In the genomic region with DNA sequence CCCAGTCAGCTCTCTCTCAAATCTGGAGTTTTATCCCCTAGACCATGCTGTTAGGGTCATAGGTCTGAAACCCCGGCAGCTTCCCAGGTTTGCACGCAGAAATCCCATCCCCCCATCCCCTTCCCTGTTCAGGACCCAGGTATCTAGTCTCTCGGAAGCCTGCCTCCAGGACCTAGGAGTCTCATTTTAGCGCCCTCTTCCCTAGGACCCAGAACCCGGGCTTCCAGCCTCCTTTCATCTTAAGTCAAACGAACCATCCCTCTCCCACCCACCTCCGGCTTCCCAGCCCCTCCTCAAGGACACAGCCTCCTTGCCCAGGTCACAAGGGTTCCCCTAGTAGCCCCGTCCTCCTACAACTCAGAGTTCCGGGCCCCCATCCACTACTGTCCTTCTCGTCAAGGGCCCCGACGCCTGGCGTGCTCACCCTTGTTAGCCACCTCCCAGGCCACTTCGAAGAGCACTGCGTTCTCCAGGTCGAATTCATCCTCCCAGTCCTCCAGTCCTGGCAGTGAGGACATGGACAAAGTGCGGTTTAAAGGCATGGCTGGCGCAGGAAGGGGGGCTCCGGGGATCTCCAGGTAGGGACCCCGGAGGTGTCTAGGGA, we compare ENCODE assay signal across 8 cellular contexts. TPM values are rescaled to one million over a fixed set of nuclear protein-coding genes. Genes with fewer than 3 reads are reported as not detected.
DNase-seq lines count a peak whose midpoint lies in the region; ATAC-seq, FAIRE-seq and TF ChIP-seq lines count a peak whose summit lies in the region.

No MANE protein-coding gene starts in this region.

- peak overlapping the region; percentile 95 for H3K27ac Mint-ChIP-seq in MCF 10A (ENCODE audit: low read depth, unreplicated experiment)

- H2AFZ ChIP-seq in KMS-11 (ENCODE audit: low read depth) = peak overlapping the region; percentile 66
- peak overlapping the region; percentile 29 for H2AFZ ChIP-seq in HepG2 (ENCODE audit: low read length)

- H3K4me2 ChIP-seq in KMS-11 (peak overlapping the region; percentile 100), HepG2 (ENCODE audit: low read depth, low read length) (peak overlapping the region; percentile 93)

- H3K4me1 Mint-ChIP-seq in MCF 10A (ENCODE audit: insufficient read depth, unreplicated experiment) = peaks cover 34% of the 10 kb centered on the region

- DNase-seq in DMS 273 (lab: John Stamatoyannopoulos, UW; ENCODE audit: unreplicated experiment) (peak; percentile 66), DMS 273 treated with DMSO at 0.1 percent for 48 hours (lab: John Stamatoyannopoulos, UW) (no peak), MCF 10A (ENCODE audit: unreplicated experiment) (no peak), HepG2 (ENCODE audit: low spot score) (no peak), thoracic aorta (ENCODE audit: low spot score) (no peak), DMS114 treated with DMSO at 0.1 percent for 48 hours (lab: John Stamatoyannopoulos, UW; ENCODE audit: unreplicated experiment) (no peak)

- no peak for TF ChIP-seq POLR2A in HepG2 (IDR thresholded peaks at IDR 0.05; ENCODE audit: insufficient read depth in 1 of 2, low read depth in 2 of 2, low read length in 2 of 2)

- H3K4me3 ChIP-seq in KMS-11 (IDR thresholded peaks at IDR 0.05; ENCODE audit: insufficient read depth, low read depth, low read length) (peak overlapping the region; percentile 60), HepG2 (replicated peaks in 1 of 3; ENCODE audit: insufficient read depth in 1 of 3, low read depth in 2 of 3, low read length in 3 of 3) (peak overlapping the region; percentile 82 to 98 (median 93)), thoracic aorta (peak overlapping the region; percentile 100)

- no peaks in the 10 kb centered on the region for H3K36me3 ChIP-seq in KMS-11 (ENCODE audit: insufficient read depth)
- H3K36me3 ChIP-seq in HepG2 (replicated peaks in 1 of 2; ENCODE audit: control insufficient read depth in 1 of 2, insufficient read depth in 2 of 2, low read length in 2 of 2) = peaks cover 8 to 15% of the 10 kb centered on the region in 2 experiments; a peak in 4 of 5 replicates
- H3K36me3 ChIP-seq in thoracic aorta = peaks cover 18% of the 10 kb centered on the region

- H3K4me3 Mint-ChIP-seq in MCF 10A (ENCODE audit: unreplicated experiment) = peak overlapping the region; percentile 95

- TF ChIP-seq RAD21 in HepG2 (CRISPR knock-in tag; IDR thresholded peaks at IDR 0.05) = no peak

- H3K27me3 ChIP-seq in KMS-11 (ENCODE audit: insufficient read depth, low read depth) (no peaks in the 10 kb centered on the region), HepG2 (ENCODE audit: control insufficient read depth in 1 of 2, insufficient read depth in 2 of 2, low read length in 2 of 2) (no peaks in the 10 kb centered on the region; a peak in 1 of 5 replicates), thoracic aorta (replicated peaks; ENCODE audit: insufficient read depth) (no peaks in the 10 kb centered on the region)

- in situ Hi-C loops in HepG2 (cut with HindIII; ENCODE audit: extremely low pct_ligation_motif_present, low pct_unique_long_range_greater_than_20kb) = no loop called here

- ATAC-seq in HepG2 (peak; percentile 26), thoracic aorta (ENCODE audit: insufficient number of reproducible peaks, low FRiP score, low read depth) (no peak), GM18519 (IDR thresholded peaks at IDR 0.05; ENCODE audit: low FRiP score, unreplicated experiment) (no peak)

- H3K4me1 ChIP-seq in KMS-11 (ENCODE audit: low read depth, poor library complexity, severe bottlenecking) (peaks cover 28% of the 10 kb centered on the region), HepG2 (ENCODE audit: insufficient read depth, low read length) (peaks cover 39% of the 10 kb centered on the region), thoracic aorta (ENCODE audit: control insufficient read depth in 1 of 2, low read depth in 2 of 2) (peaks cover 20 to 42% of the 10 kb centered on the region in 2 donors)

- H3K79me2 ChIP-seq in KMS-11 (ENCODE audit: insufficient read depth, low read depth) = peaks cover 61% of the 10 kb centered on the region
- peaks cover 55% of the 10 kb centered on the region for H3K79me2 ChIP-seq in HepG2 (ENCODE audit: insufficient read depth, low read length)

- no peaks in the 10 kb centered on the region for H3K27me3 Mint-ChIP-seq in MCF 10A (ENCODE audit: insufficient read depth, unreplicated experiment)

- CTCF ChIA-PET in MCF 10A (lab: Yijun Ruan, JAX) = interaction anchor here (0.6 to 3.0 kb wide), 11 partner anchors 10 to 275 kb away, joined by 3 to 39 read pairs (median 4); partner anchors contain the start of gene LIN7B
- CTCF ChIA-PET in HepG2 (lab: Yijun Ruan, JAX; ENCODE audit: low intra/inter-chr PET ratio, low total read pairs) = no interaction called here

- TF ChIP-seq CTCF in KMS-11 (conservative IDR thresholded peaks at IDR 0.05; ENCODE audit: low read depth, low read length) (no peak), MCF 10A (IDR thresholded peaks at IDR 0.05; ENCODE audit: unreplicated experiment) (no peak), HepG2 (CRISPR knock-in tag; IDR thresholded peaks at IDR 0.05) (no peak), thoracic aorta (IDR thresholded peaks at IDR 0.05) (no peak)

- BruUV-seq in MCF 10A (replicated peaks; lab: Mats Ljungman, UMichigan) (TSS peak; percentile 59), HepG2 (replicated peaks; lab: Mats Ljungman, UMichigan) (TSS peak; percentile 55)

- no peak for FAIRE-seq in HepG2 (lab: Jason Lieb, UNC)

- WGBS in HepG2 (ENCODE audit: low lambda C conversion rate) = under 1% methylated on average over 18 of the region's 20 CpGs

- H3K27ac ChIP-seq in KMS-11 (peak overlapping the region; percentile 52), HepG2 (ENCODE audit: extremely low read length, insufficient read depth, low read length) (peak overlapping the region; percentile 78), thoracic aorta (peak overlapping the region; percentile 98 to 100)

- intact Hi-C loops in MCF 10A (cut with micrococcal nuclease) (loop anchor here (1.0 to 10.0 kb wide), 2 partner anchors 13 to 232 kb away; no protein-coding TSS in a partner anchor), HepG2 (cut with micrococcal nuclease; ENCODE audit: unreplicated experiment) (no loop called here)

- H4K20me1 ChIP-seq in KMS-11 (ENCODE audit: insufficient read depth) = no peaks in the 10 kb centered on the region
- no peaks in the 10 kb centered on the region for H4K20me1 ChIP-seq in HepG2 (ENCODE audit: insufficient read depth, low read length)

- H3K9me3 ChIP-seq in HepG2 (ENCODE audit: low read length) (no peaks in the 10 kb centered on the region), thoracic aorta (no peaks in the 10 kb centered on the region)

- H3K9ac ChIP-seq in KMS-11 (peak overlapping the region; percentile 69; the same call in 1 of the 2 replicates), HepG2 (ENCODE audit: insufficient read depth, low read depth, low read length) (peak overlapping the region; percentile 85)

- no peaks in the 10 kb centered on the region for H3K9me3 Mint-ChIP-seq in MCF 10A (ENCODE audit: unreplicated experiment)

- TF ChIP-seq EP300 in HepG2 (IDR thresholded peaks at IDR 0.05; ENCODE audit: low read depth in 2 of 2, low read length in 2 of 2) (no peak), HepG2 (CRISPR knock-in tag; IDR thresholded peaks at IDR 0.05; ENCODE audit: borderline replicate concordance) (no peak)

- POLR2A ChIA-PET in MCF 10A (lab: Yijun Ruan, JAX) (interaction anchor here (0.6 to 3.9 kb wide), 47 partner anchors 9 to 1392 kb away, joined by 3 to 98 read pairs (median 4); partner anchors contain the start of genes ALDH16A1, CGB7, DHDH and DKKL1), HepG2 (lab: Yijun Ruan, JAX) (interaction anchor here (0.9 to 3.7 kb wide), 23 partner anchors 8 to 684 kb away, joined by 3 to 57 read pairs (median 9); partner anchors contain the start of genes BAX, FTL, NUCB1 and PPP1R15A)

- H3K36me3 Mint-ChIP-seq in MCF 10A (ENCODE audit: insufficient read depth, unreplicated experiment) = peaks cover 40% of the 10 kb centered on the region

RNA-seq across cellular contexts. Expression of gene GYS1, which starts 0.4 kb away (rescaled TPM):
- total RNA-seq in MCF 10A (2022) = 29.7 and 42.7 TPM in 2 replicates
- 16.4 and 18.4 TPM in 2 replicates for total RNA-seq in HepG2 (2016; rRNA removed; fragmentation: Illumina TruSeq; extraction: Trizol)
- total RNA-seq in HepG2 (2016; cell fraction: cytosol; rRNA removed; fragmentation: Illumina TruSeq; extraction: Trizol; ENCODE audit: low read depth) = 5.2 and 5.3 TPM in 2 replicates
- 13.3 and 20.4 TPM in 2 replicates for total RNA-seq in HepG2 (2016; cell fraction: insoluble cytoplasmic fraction; rRNA removed; fragmentation: Illumina TruSeq; extraction: Trizol)
- total RNA-seq in HepG2 (2016; cell fraction: membrane; rRNA removed; fragmentation: Illumina TruSeq; extraction: Trizol) = 4.9 and 5.1 TPM in 2 replicates
- total RNA-seq in HepG2 (2016; cell fraction: nucleus; rRNA removed; fragmentation: Illumina TruSeq; extraction: Trizol) = 17.7 and 22.5 TPM in 2 replicates
- 34.3 and 42.1 TPM in 2 replicates for polyA plus RNA-seq in HepG2 (2011; rRNA removed)
- 15.4 and 24.0 TPM in 2 replicates for polyA plus RNA-seq in HepG2 (2011; cell fraction: cytosol; rRNA removed)
- 43.8 and 62.9 TPM in 2 replicates for polyA plus RNA-seq in HepG2 (2011; cell fraction: nucleus; rRNA removed)
- 10.2 and 20.0 TPM in 2 replicates for polyA plus RNA-seq in HepG2 (2012)
- polyA plus RNA-seq in HepG2 (2016; cell fraction: cytosol; fragmentation: Illumina TruSeq; extraction: Trizol; ENCODE audit: low read depth) = 1.1 and 1.4 TPM in 2 replicates
- 10.8 and 15.0 TPM in 2 replicates for polyA plus RNA-seq in HepG2 (2016; cell fraction: insoluble cytoplasmic fraction; fragmentation: Illumina TruSeq; extraction: Trizol; ENCODE audit: low read depth)
- 2.9 and 3.5 TPM in 2 replicates for polyA plus RNA-seq in HepG2 (2016; cell fraction: membrane; fragmentation: Illumina TruSeq; extraction: Trizol; ENCODE audit: low read depth)
- 28.6 and 30.1 TPM in 2 replicates for polyA plus RNA-seq in HepG2 (2016; cell fraction: nucleus; fragmentation: Illumina TruSeq; extraction: Trizol; ENCODE audit: insufficient read depth, low read depth)
- 85.1 and 134 TPM in 2 replicates for polyA minus RNA-seq in HepG2 (2011; rRNA and poly(A)+ RNA removed; ENCODE audit: low replicate concordance)
- polyA minus RNA-seq in HepG2 (2011; cell fraction: cytosol; rRNA and poly(A)+ RNA removed) = 22.2 and 28.2 TPM in 2 replicates
- polyA minus RNA-seq in HepG2 (2011; cell fraction: nucleus; rRNA and poly(A)+ RNA removed) = 26.5 and 44.0 TPM in 2 replicates
- total RNA-seq in thoracic aorta = 10 to 100 TPM; 30.1 to 44.4 TPM

RNA-seq across cellular contexts. Expression of gene RUVBL2, which starts 1.0 kb away (rescaled TPM):
- 126 and 156 TPM in 2 replicates for total RNA-seq in MCF 10A (2022)
- 108 and 122 TPM in 2 replicates for total RNA-seq in HepG2 (2016; rRNA removed; fragmentation: Illumina TruSeq; extraction: Trizol)
- 42.8 and 44.4 TPM in 2 replicates for total RNA-seq in HepG2 (2016; cell fraction: cytosol; rRNA removed; fragmentation: Illumina TruSeq; extraction: Trizol; ENCODE audit: low read depth)
- 98.2 and 127 TPM in 2 replicates for total RNA-seq in HepG2 (2016; cell fraction: insoluble cytoplasmic fraction; rRNA removed; fragmentation: Illumina TruSeq; extraction: Trizol)
- 53.1 and 56.0 TPM in 2 replicates for total RNA-seq in HepG2 (2016; cell fraction: membrane; rRNA removed; fragmentation: Illumina TruSeq; extraction: Trizol)
- 57.1 and 62.8 TPM in 2 replicates for total RNA-seq in HepG2 (2016; cell fraction: nucleus; rRNA removed; fragmentation: Illumina TruSeq; extraction: Trizol)
- polyA plus RNA-seq in HepG2 (2011; rRNA removed) = 109 and 120 TPM in 2 replicates
- 120 and 188 TPM in 2 replicates for polyA plus RNA-seq in HepG2 (2011; cell fraction: cytosol; rRNA removed)
- polyA plus RNA-seq in HepG2 (2011; cell fraction: nucleus; rRNA removed) = 169 and 241 TPM in 2 replicates
- 71.6 and 76.0 TPM in 2 replicates for polyA plus RNA-seq in HepG2 (2012)
- polyA plus RNA-seq in HepG2 (2016; cell fraction: cytosol; fragmentation: Illumina TruSeq; extraction: Trizol; ENCODE audit: low read depth) = 38.1 and 42.9 TPM in 2 replicates
- 87.8 and 103 TPM in 2 replicates for polyA plus RNA-seq in HepG2 (2016; cell fraction: insoluble cytoplasmic fraction; fragmentation: Illumina TruSeq; extraction: Trizol; ENCODE audit: low read depth)
- 44.0 and 49.8 TPM in 2 replicates for polyA plus RNA-seq in HepG2 (2016; cell fraction: membrane; fragmentation: Illumina TruSeq; extraction: Trizol; ENCODE audit: low read depth)
- polyA plus RNA-seq in HepG2 (2016; cell fraction: nucleus; fragmentation: Illumina TruSeq; extraction: Trizol; ENCODE audit: insufficient read depth, low read depth) = 101 and 102 TPM in 2 replicates
- 203 and 355 TPM in 2 replicates for polyA minus RNA-seq in HepG2 (2011; rRNA and poly(A)+ RNA removed; ENCODE audit: low replicate concordance)
- 65.7 and 86.3 TPM in 2 replicates for polyA minus RNA-seq in HepG2 (2011; cell fraction: cytosol; rRNA and poly(A)+ RNA removed)
- 47.3 and 59.2 TPM in 2 replicates for polyA minus RNA-seq in HepG2 (2011; cell fraction: nucleus; rRNA and poly(A)+ RNA removed)
- total RNA-seq in thoracic aorta = 10 to 100 TPM; 51.6 to 52.3 TPM

RNA-seq across cellular contexts. Expression of gene LHB, which starts 24.2 kb away (rescaled TPM):
- not detected in 2 replicates for total RNA-seq in MCF 10A (2022)
- not detected in 2 replicates for total RNA-seq in HepG2 (2016; rRNA removed; fragmentation: Illumina TruSeq; extraction: Trizol)
- total RNA-seq in HepG2 (2016; cell fraction: cytosol; rRNA removed; fragmentation: Illumina TruSeq; extraction: Trizol; ENCODE audit: low read depth) = not detected in 2 replicates
- total RNA-seq in HepG2 (2016; cell fraction: insoluble cytoplasmic fraction; rRNA removed; fragmentation: Illumina TruSeq; extraction: Trizol) = not detected in 2 replicates
- not detected in 2 replicates for total RNA-seq in HepG2 (2016; cell fraction: membrane; rRNA removed; fragmentation: Illumina TruSeq; extraction: Trizol)
- not detected in 2 replicates for total RNA-seq in HepG2 (2016; cell fraction: nucleus; rRNA removed; fragmentation: Illumina TruSeq; extraction: Trizol)
- polyA plus RNA-seq in HepG2 (2011; rRNA removed) = 0.82 TPM in 1 of 2 replicates, not detected in the other
- polyA plus RNA-seq in HepG2 (2011; cell fraction: cytosol; rRNA removed) = 0.26 and 0.31 TPM in 2 replicates
- polyA plus RNA-seq in HepG2 (2011; cell fraction: nucleus; rRNA removed) = 14.9 and 17.4 TPM in 2 replicates
- polyA plus RNA-seq in HepG2 (2012) = 0.75 and 0.87 TPM in 2 replicates
- polyA plus RNA-seq in HepG2 (2016; cell fraction: cytosol; fragmentation: Illumina TruSeq; extraction: Trizol; ENCODE audit: low read depth) = not detected in 2 replicates
- not detected in 2 replicates for polyA plus RNA-seq in HepG2 (2016; cell fraction: insoluble cytoplasmic fraction; fragmentation: Illumina TruSeq; extraction: Trizol; ENCODE audit: low read depth)
- not detected in 2 replicates for polyA plus RNA-seq in HepG2 (2016; cell fraction: membrane; fragmentation: Illumina TruSeq; extraction: Trizol; ENCODE audit: low read depth)
- polyA plus RNA-seq in HepG2 (2016; cell fraction: nucleus; fragmentation: Illumina TruSeq; extraction: Trizol; ENCODE audit: insufficient read depth, low read depth) = 1.2 TPM in 1 of 2 replicates, not detected in the other
- not detected in 2 replicates for polyA minus RNA-seq in HepG2 (2011; rRNA and poly(A)+ RNA removed; ENCODE audit: low replicate concordance)
- polyA minus RNA-seq in HepG2 (2011; cell fraction: cytosol; rRNA and poly(A)+ RNA removed) = not detected in 2 replicates
- polyA minus RNA-seq in HepG2 (2011; cell fraction: nucleus; rRNA and poly(A)+ RNA removed) = not detected in 2 replicates
- not detected for total RNA-seq in thoracic aorta

RNA-seq across cellular contexts. Expression of gene FTL, which starts 27.6 kb away (rescaled TPM):
- total RNA-seq in MCF 10A (2022) = 275 and 390 TPM in 2 replicates
- total RNA-seq in HepG2 (2016; rRNA removed; fragmentation: Illumina TruSeq; extraction: Trizol) = 3,909 and 8,800 TPM in 2 replicates
- total RNA-seq in HepG2 (2016; cell fraction: cytosol; rRNA removed; fragmentation: Illumina TruSeq; extraction: Trizol; ENCODE audit: low read depth) = 89,971 and 90,879 TPM in 2 replicates
- 3,851 and 8,859 TPM in 2 replicates for total RNA-seq in HepG2 (2016; cell fraction: insoluble cytoplasmic fraction; rRNA removed; fragmentation: Illumina TruSeq; extraction: Trizol)
- total RNA-seq in HepG2 (2016; cell fraction: membrane; rRNA removed; fragmentation: Illumina TruSeq; extraction: Trizol) = 51,578 and 56,338 TPM in 2 replicates
- 2,617 and 3,067 TPM in 2 replicates for total RNA-seq in HepG2 (2016; cell fraction: nucleus; rRNA removed; fragmentation: Illumina TruSeq; extraction: Trizol)
- 2,513 and 2,721 TPM in 2 replicates for polyA plus RNA-seq in HepG2 (2011; rRNA removed)
- polyA plus RNA-seq in HepG2 (2011; cell fraction: cytosol; rRNA removed) = 2,416 and 4,778 TPM in 2 replicates
- polyA plus RNA-seq in HepG2 (2011; cell fraction: nucleus; rRNA removed) = 1,286 and 1,341 TPM in 2 replicates
- polyA plus RNA-seq in HepG2 (2012) = 3,171 and 4,080 TPM in 2 replicates
- 183,517 and 194,436 TPM in 2 replicates for polyA plus RNA-seq in HepG2 (2016; cell fraction: cytosol; fragmentation: Illumina TruSeq; extraction: Trizol; ENCODE audit: low read depth)
- 7,307 and 7,404 TPM in 2 replicates for polyA plus RNA-seq in HepG2 (2016; cell fraction: insoluble cytoplasmic fraction; fragmentation: Illumina TruSeq; extraction: Trizol; ENCODE audit: low read depth)
- polyA plus RNA-seq in HepG2 (2016; cell fraction: membrane; fragmentation: Illumina TruSeq; extraction: Trizol; ENCODE audit: low read depth) = 88,210 and 91,472 TPM in 2 replicates
- polyA plus RNA-seq in HepG2 (2016; cell fraction: nucleus; fragmentation: Illumina TruSeq; extraction: Trizol; ENCODE audit: insufficient read depth, low read depth) = 7,073 and 8,244 TPM in 2 replicates
- polyA minus RNA-seq in HepG2 (2011; rRNA and poly(A)+ RNA removed; ENCODE audit: low replicate concordance) = 1,399 and 2,171 TPM in 2 replicates
- polyA minus RNA-seq in HepG2 (2011; cell fraction: cytosol; rRNA and poly(A)+ RNA removed) = 634 and 932 TPM in 2 replicates
- 209 and 221 TPM in 2 replicates for polyA minus RNA-seq in HepG2 (2011; cell fraction: nucleus; rRNA and poly(A)+ RNA removed)
- 1,000 to 10,000 TPM; 3,403 to 7,108 TPM for total RNA-seq in thoracic aorta

RNA-seq across cellular contexts. Expression of gene CGB3, which starts 31.5 kb away (rescaled TPM):
- total RNA-seq in MCF 10A (2022) (not detected in 2 replicates), HepG2 (2016; rRNA removed; fragmentation: Illumina TruSeq; extraction: Trizol) (not detected in 2 replicates), thoracic aorta (not detected)
- not detected in 2 replicates for total RNA-seq in HepG2 (2016; cell fraction: cytosol; rRNA removed; fragmentation: Illumina TruSeq; extraction: Trizol; ENCODE audit: low read depth)
- total RNA-seq in HepG2 (2016; cell fraction: insoluble cytoplasmic fraction; rRNA removed; fragmentation: Illumina TruSeq; extraction: Trizol) = not detected in 2 replicates
- not detected in 2 replicates for total RNA-seq in HepG2 (2016; cell fraction: membrane; rRNA removed; fragmentation: Illumina TruSeq; extraction: Trizol)
- not detected in 2 replicates for total RNA-seq in HepG2 (2016; cell fraction: nucleus; rRNA removed; fragmentation: Illumina TruSeq; extraction: Trizol)
- not detected in 2 replicates for polyA plus RNA-seq in HepG2 (2011; rRNA removed)
- polyA plus RNA-seq in HepG2 (2011; cell fraction: cytosol; rRNA removed) = not detected in 2 replicates
- polyA plus RNA-seq in HepG2 (2011; cell fraction: nucleus; rRNA removed) = 0.31 TPM in 1 of 2 replicates, not detected in the other
- not detected in 2 replicates for polyA plus RNA-seq in HepG2 (2012)
- polyA plus RNA-seq in HepG2 (2016; cell fraction: cytosol; fragmentation: Illumina TruSeq; extraction: Trizol; ENCODE audit: low read depth) = not detected in 2 replicates
- polyA plus RNA-seq in HepG2 (2016; cell fraction: insoluble cytoplasmic fraction; fragmentation: Illumina TruSeq; extraction: Trizol; ENCODE audit: low read depth) = not detected in 2 replicates
- polyA plus RNA-seq in HepG2 (2016; cell fraction: membrane; fragmentation: Illumina TruSeq; extraction: Trizol; ENCODE audit: low read depth) = not detected in 2 replicates
- not detected in 2 replicates for polyA plus RNA-seq in HepG2 (2016; cell fraction: nucleus; fragmentation: Illumina TruSeq; extraction: Trizol; ENCODE audit: insufficient read depth, low read depth)
- polyA minus RNA-seq in HepG2 (2011; rRNA and poly(A)+ RNA removed; ENCODE audit: low replicate concordance) = not detected in 2 replicates
- not detected in 2 replicates for polyA minus RNA-seq in HepG2 (2011; cell fraction: cytosol; rRNA and poly(A)+ RNA removed)
- not detected in 2 replicates for polyA minus RNA-seq in HepG2 (2011; cell fraction: nucleus; rRNA and poly(A)+ RNA removed)
